Comparison of ENCODE assay signal across 9 cellular contexts in the genomic region with DNA sequence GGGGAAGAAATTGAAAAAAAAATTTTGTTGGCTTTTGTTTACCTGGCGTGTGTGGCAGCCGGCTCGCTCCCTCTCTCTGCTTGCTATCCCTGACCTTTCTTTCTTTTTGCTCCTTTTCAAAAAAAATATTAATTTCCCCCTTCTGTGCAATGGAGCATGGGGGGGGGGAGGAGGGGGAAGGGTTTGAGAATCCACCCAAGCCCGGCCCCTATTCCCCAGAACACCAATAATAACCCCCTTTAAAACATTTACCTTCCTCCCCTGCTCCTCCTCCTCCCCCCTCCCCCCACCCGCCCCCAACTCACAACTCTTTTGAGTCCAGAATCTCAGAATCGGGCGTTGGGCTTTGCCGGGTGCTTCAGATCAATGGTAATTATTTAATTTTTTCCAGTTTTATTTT. TPM values are rescaled to one million over a fixed set of nuclear protein-coding genes. Genes with fewer than 3 reads are reported as not detected.
DNase-seq lines count a peak whose midpoint lies in the region; ATAC-seq and TF ChIP-seq lines count a peak whose summit lies in the region.
"Had no signal": no experiment of that assay in that cellular context is flagged by ENCODE, and none has a peak within 500 bp of the region (broad histone marks: within the 10 kb centered on the region; RNA-seq: fewer than 3 reads in every experiment).

No MANE protein-coding gene starts in this region.

- CTCF ChIA-PET in CD4-positive, alpha-beta T cell (lab: Charles Lee): interaction anchor here (1.0 kb wide), 1 partner anchor 46 kb away, joined by 3 read pairs; no protein-coding TSS in a partner anchor

- intact Hi-C loops in CD4-positive, alpha-beta T cell (cut with DNase I, micrococcal nuclease): no loop called here

- no peaks in the 10 kb centered on the region for H3K9me3 Mint-ChIP-seq in CD4-positive, alpha-beta T cell
- no peaks in the 10 kb centered on the region for H3K9me3 Mint-ChIP-seq in nephron
- H3K9me3 Mint-ChIP-seq in nephron progenitor cell: no peaks in the 10 kb centered on the region
- H3K9me3 Mint-ChIP-seq in H9: peaks cover 3 to 19% of the 10 kb centered on the region in 2 experiments; a peak in 2 of 5 replicates

- H3K9ac ChIP-seq in MM.1S (ENCODE audit: low read length): peak overlapping the region; percentile 59; the same call in 1 of the 2 replicates
- no peak overlapping the region for H3K9ac ChIP-seq in H9 (ENCODE audit: extremely low read depth, insufficient read length, low read length)

- peak overlapping the region; percentile 68 for H3K4me3 Mint-ChIP-seq in CD4-positive, alpha-beta T cell
- H3K4me3 Mint-ChIP-seq in nephron (peak overlapping the region; percentile 40 to 85 (median 69)), nephron progenitor cell (no peak overlapping the region), H9 (peak overlapping the region in 1 of 2 experiments; percentile 64; a peak in 3 of 5 replicates)

- H3K9me2 ChIP-seq in MM.1S (replicated peaks; ENCODE audit: insufficient read depth, low read length): no peaks in the 10 kb centered on the region

- no peak overlapping the region for H3K27ac ChIP-seq in CD4-positive, alpha-beta T cell (ENCODE audit: low read depth, low read length)
- H3K27ac ChIP-seq in MM.1S (ENCODE audit: low read length) (peak overlapping the region; percentile 58; the same call in 1 of the 2 replicates), H9 (ENCODE audit: insufficient read length, low read depth, low read length) (no peak overlapping the region)

- POLR2A ChIA-PET in CD4-positive, alpha-beta T cell (lab: Charles Lee): interaction anchor here (1.0 kb wide), 1 partner anchor 17 kb away, joined by 3 read pairs; no protein-coding TSS in a partner anchor

- peaks cover 8% of the 10 kb centered on the region; the same call in 1 of the 2 replicates for H3K4me1 ChIP-seq in MM.1S (ENCODE audit: low read length)
- peaks cover 2% of the 10 kb centered on the region for H3K4me1 ChIP-seq in H9 (ENCODE audit: insufficient read depth, low read length)

- no peak for ATAC-seq in CD4-positive, alpha-beta T cell (ENCODE audit: poor library complexity)
- no peak for ATAC-seq in HG03039 (IDR thresholded peaks at IDR 0.05; ENCODE audit: unreplicated experiment)

- H3K27ac Mint-ChIP-seq in CD4-positive, alpha-beta T cell: no peak overlapping the region
- H3K27ac Mint-ChIP-seq in nephron: peak overlapping the region in 2 of 3 experiments; percentile 94 to 95
- no peak overlapping the region for H3K27ac Mint-ChIP-seq in nephron progenitor cell
- no peak overlapping the region for H3K27ac Mint-ChIP-seq in H9

- H2BK20ac ChIP-seq in H9 (ENCODE audit: low read depth, low read length, poor library complexity, severe bottlenecking): no peak overlapping the region

- H3K4me2 ChIP-seq in MM.1S (ENCODE audit: low read depth, low read length) (peak overlapping the region; percentile 75; the same call in 1 of the 2 replicates), H9 (ENCODE audit: insufficient read depth, insufficient read length, low read length) (no peak overlapping the region)

- H4K20me1 ChIP-seq in MM.1S (ENCODE audit: insufficient read depth, low read length) (no peaks in the 10 kb centered on the region), H9 (ENCODE audit: control insufficient read depth, insufficient read depth, insufficient read length) (peaks cover 2% of the 10 kb centered on the region)

- H3K79me2 ChIP-seq in MM.1S (ENCODE audit: low read length) (no peaks in the 10 kb centered on the region), H9 (ENCODE audit: insufficient read depth, low read length) (no peaks in the 10 kb centered on the region)

- no peak for TF ChIP-seq CTCF in CD4-positive, alpha-beta T cell (IDR thresholded peaks at IDR 0.05)
- TF ChIP-seq CTCF in MM.1S (IDR thresholded peaks at IDR 0.05; ENCODE audit: low read length) (no peak), cardiac fibroblast (IDR thresholded peaks at IDR 0.05; ENCODE audit: low read depth, low read length) (no peak), nephron (IDR thresholded peaks at IDR 0.05; ENCODE audit: unreplicated experiment in 3 of 3) (no peak), nephron progenitor cell (IDR thresholded peaks at IDR 0.05) (no peak), H9 (conservative IDR thresholded peaks at IDR 0.05) (no peak)

- peaks cover 6% of the 10 kb centered on the region for H3K36me3 Mint-ChIP-seq in CD4-positive, alpha-beta T cell (ENCODE audit: low read depth)
- H3K36me3 Mint-ChIP-seq in nephron (ENCODE audit: low read depth) (peaks cover 28% of the 10 kb centered on the region), nephron progenitor cell (ENCODE audit: low read depth) (no peaks in the 10 kb centered on the region), H9 (ENCODE audit: insufficient read depth in 1 of 3, low read depth in 3 of 3) (no peaks in the 10 kb centered on the region)

- H3K4me3 ChIP-seq in MM.1S (ENCODE audit: low read length): peak overlapping the region; percentile 84
- H3K4me3 ChIP-seq in cardiac fibroblast (replicated peaks in 1 of 2; ENCODE audit: low read depth in 2 of 2, low read length in 2 of 2): peak overlapping the region; percentile 55 to 59

- H4K91ac ChIP-seq in H9 (ENCODE audit: insufficient read length, low read depth, low read length): no peak overlapping the region

- no peak for DNase-seq in CD4-positive, alpha-beta T cell
- no peak for DNase-seq in MM.1S
- peak in 1 of 2 donors; percentile 63 for DNase-seq in cardiac fibroblast (ENCODE audit: low read depth in 2 of 2)
- no peak for DNase-seq in nephron progenitor cell
- DNase-seq in activated CD4-positive, CD25-positive, alpha-beta regulatory T cell treated with anti-CD3 and anti-CD28 coated beads, Interleukin-2, amount 50 U/mL, for 72 hours: no peak
- DNase-seq in H9: no peak
- DNase-seq: central memory CD4-positive, alpha-beta T cell had no signal

- H3K36me3 ChIP-seq in MM.1S (replicated peaks; ENCODE audit: insufficient read depth, low read length): no peaks in the 10 kb centered on the region

- no peak overlapping the region for H2BK12ac ChIP-seq in H9 (ENCODE audit: insufficient read length, low read depth, low read length)

- no peak overlapping the region for H3K4ac ChIP-seq in H9 (ENCODE audit: low read depth, low read length)

- H3K27me3 ChIP-seq in CD4-positive, alpha-beta T cell (ENCODE audit: control insufficient read depth, insufficient read depth, low read length): peaks cover 23% of the 10 kb centered on the region
- peaks cover 7% of the 10 kb centered on the region; the same call in 1 of the 2 replicates for H3K27me3 ChIP-seq in MM.1S (replicated peaks; ENCODE audit: insufficient read depth, low read length)
- H3K27me3 ChIP-seq in H9 (ENCODE audit: insufficient read depth, low read length): peaks cover 83% of the 10 kb centered on the region

- H3F3A ChIP-seq in MM.1S (ENCODE audit: insufficient read depth, low read length): peaks cover 19% of the 10 kb centered on the region; the same call in 1 of the 2 replicates

- no peak overlapping the region for H3K14ac ChIP-seq in H9 (ENCODE audit: insufficient read depth, low read length)

- peaks cover 70% of the 10 kb centered on the region for H3K27me3 Mint-ChIP-seq in CD4-positive, alpha-beta T cell
- H3K27me3 Mint-ChIP-seq in nephron (ENCODE audit: low read depth) (peaks cover 100% of the 10 kb centered on the region), nephron progenitor cell (ENCODE audit: low read depth, poor library complexity) (peaks cover 100% of the 10 kb centered on the region), H9 (ENCODE audit: low read depth) (peaks cover 100% of the 10 kb centered on the region)

- H3K23ac ChIP-seq in H9 (ENCODE audit: insufficient read length, low read depth, low read length): no peak overlapping the region

- H3K79me1 ChIP-seq in H9 (ENCODE audit: insufficient read depth, low read depth, low read length, poor library complexity, severe bottlenecking): no peaks in the 10 kb centered on the region

- WGBS in H9 (ENCODE audit: extremely low coverage, insufficient read length, low lambda C conversion rate): no CpG with 5 or more reads among the region's 8 CpGs

- H3K4me1 Mint-ChIP-seq in CD4-positive, alpha-beta T cell (ENCODE audit: low read depth): peaks cover 16% of the 10 kb centered on the region
- H3K4me1 Mint-ChIP-seq in nephron (peaks cover 79% of the 10 kb centered on the region), nephron progenitor cell (peaks cover 36% of the 10 kb centered on the region), H9 (peaks cover 32 to 69% of the 10 kb centered on the region in 2 experiments)

- H4K5ac ChIP-seq in H9 (ENCODE audit: insufficient read length, low read depth, low read length): no peak overlapping the region

- H4K8ac ChIP-seq in H9 (replicated peaks; ENCODE audit: insufficient read length, low read depth, low read length): no peak overlapping the region

- no peak overlapping the region for H3K18ac ChIP-seq in H9 (ENCODE audit: insufficient read length, low read depth, low read length)

- H3K56ac ChIP-seq in H9 (ENCODE audit: insufficient read length, low read depth, low read length): no peak overlapping the region

- peaks cover 7% of the 10 kb centered on the region for H3K23me2 ChIP-seq in H9 (ENCODE audit: insufficient read length, low read depth, low read length, poor library complexity, severe bottlenecking)

- no peak overlapping the region for H3T11ph ChIP-seq in H9 (ENCODE audit: low read length)

- H3K9me3 ChIP-seq in CD4-positive, alpha-beta T cell (ENCODE audit: control insufficient read depth, low read length): no peaks in the 10 kb centered on the region
- H3K9me3 ChIP-seq in MM.1S (replicated peaks; ENCODE audit: insufficient read depth, low read length): no peaks in the 10 kb centered on the region
- H3K9me3 ChIP-seq in H9 (ENCODE audit: control insufficient read depth, low read depth, low read length): no peaks in the 10 kb centered on the region

- H2AFZ ChIP-seq in MM.1S (ENCODE audit: low read length): peak overlapping the region; percentile 95
- H2AFZ ChIP-seq in H9 (ENCODE audit: low read length): no peak overlapping the region

- no peak overlapping the region for H2BK120ac ChIP-seq in H9 (ENCODE audit: low read depth, low read length, poor library complexity, severe bottlenecking)

- H2BK5ac ChIP-seq in H9 (ENCODE audit: insufficient read length, low read length): no peak overlapping the region

- H2BK15ac ChIP-seq in H9 (ENCODE audit: low read depth, low read length): no peak overlapping the region

- H2AK5ac ChIP-seq in H9 (ENCODE audit: insufficient read length, low read length): no peak overlapping the region

RNA-seq across cellular contexts. Expression of a gene that starts 28.4 kb away (rescaled TPM):
- total RNA-seq in CD4-positive, alpha-beta T cell: 1 to 10 TPM; 3.0 to 3.3 TPM
- 0.20 and 0.31 TPM in 2 replicates for total RNA-seq in H9 (2021)

RNA-seq across cellular contexts. Expression of a gene that starts 54.3 kb away (rescaled TPM):
- total RNA-seq in CD4-positive, alpha-beta T cell: not detected
- 0.11 and 0.13 TPM in 2 replicates for total RNA-seq in H9 (2021)

Comparison
In these comparisons a context has a peak if more than half of its experiments do, and no peak if none do; other contexts are left out.
1. H3K27ac Mint-ChIP-seq: peak in nephron (2 of 3); none in CD4-positive, alpha-beta T cell (single experiment), nephron progenitor cell (single experiment) and H9 (0 of 3).